In the genomic region with DNA sequence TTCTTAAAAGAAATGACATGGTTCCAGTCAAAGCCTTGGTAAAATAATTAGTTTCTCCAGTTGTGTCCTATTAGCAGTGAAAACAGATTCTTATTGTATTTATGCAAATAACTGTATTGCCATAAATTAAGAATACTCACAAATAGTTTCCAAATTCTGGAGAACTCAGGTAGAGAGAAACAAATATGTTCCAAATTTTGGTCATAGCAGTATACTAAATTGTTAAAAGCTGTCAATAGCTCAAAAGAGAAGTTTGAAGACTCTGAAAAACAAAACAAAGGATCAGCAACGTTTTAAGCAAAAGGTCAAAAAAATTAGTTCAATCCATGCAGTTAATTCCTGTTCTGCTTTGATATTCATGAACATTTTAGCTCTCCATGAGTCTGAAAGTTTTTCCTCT, we compare ENCODE assay signal across 1 cellular context.
TF ChIP-seq lines count a peak whose summit lies in the region.

No MANE protein-coding gene starts in this region.

TF ChIP-seq in HEK293, 187 proteins besides CTCF, POLR2A, EP300 and RAD21:
- TF ChIP-seq SETDB1 (IDR thresholded peaks at IDR 0.05; ENCODE audit: insufficient read length, low read length) = peak; percentile 93
- TF ChIP-seq ZNF629 (tag by site-specific recombination; IDR thresholded peaks at IDR 0.05) = no peak
- TF ChIP-seq, protein P1, sequence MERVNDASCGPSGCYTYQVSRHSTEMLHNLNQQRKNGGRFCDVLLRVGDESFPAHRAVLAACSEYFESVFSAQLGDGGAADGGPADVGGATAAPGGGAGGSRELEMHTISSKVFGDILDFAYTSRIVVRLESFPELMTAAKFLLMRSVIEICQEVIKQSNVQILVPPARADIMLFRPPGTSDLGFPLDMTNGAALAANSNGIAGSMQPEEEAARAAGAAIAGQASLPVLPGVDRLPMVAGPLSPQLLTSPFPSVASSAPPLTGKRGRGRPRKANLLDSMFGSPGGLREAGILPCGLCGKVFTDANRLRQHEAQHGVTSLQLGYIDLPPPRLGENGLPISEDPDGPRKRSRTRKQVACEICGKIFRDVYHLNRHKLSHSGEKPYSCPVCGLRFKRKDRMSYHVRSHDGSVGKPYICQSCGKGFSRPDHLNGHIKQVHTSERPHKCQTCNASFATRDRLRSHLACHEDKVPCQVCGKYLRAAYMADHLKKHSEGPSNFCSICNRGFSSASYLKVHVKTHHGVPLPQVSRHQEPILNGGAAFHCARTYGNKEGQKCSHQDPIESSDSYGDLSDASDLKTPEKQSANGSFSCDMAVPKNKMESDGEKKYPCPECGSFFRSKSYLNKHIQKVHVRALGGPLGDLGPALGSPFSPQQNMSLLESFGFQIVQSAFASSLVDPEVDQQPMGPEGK (tag by site-specific recombination; IDR thresholded peaks at IDR 0.05) = no peak
- TF ChIP-seq ZNF274 (IDR thresholded peaks at IDR 0.05; ENCODE audit: low read length) = no peak
- no peak for TF ChIP-seq ZNF274 (tag by site-specific recombination; IDR thresholded peaks at IDR 0.05; ENCODE audit: borderline replicate concordance)
